2 cellular contexts compared by ENCODE assay signal in genomic region chr11:62295504-62295903, GRCh38.
TF ChIP-seq lines count a peak whose summit lies in the region.

No MANE protein-coding gene starts in this region.

TF ChIP-seq in A549, 52 proteins besides CTCF, POLR2A, EP300 and RAD21:
- TF ChIP-seq REST (IDR thresholded peaks at IDR 0.05) (peak; percentile 87), NPAS2 (CRISPR knock-in tag; IDR thresholded peaks at IDR 0.05; ENCODE audit: borderline replicate concordance) (no peak)

TF ChIP-seq in IMR-90, 13 proteins besides CTCF, POLR2A, EP300 and RAD21:
- TF ChIP-seq MAFK (IDR thresholded peaks at IDR 0.05; ENCODE audit: low read depth, low read length) (no peak), SMC3 (IDR thresholded peaks at IDR 0.05; ENCODE audit: low read depth, low read length) (no peak), BHLHE40 (IDR thresholded peaks at IDR 0.05; ENCODE audit: low read depth, low read length) (no peak), MXI1 (IDR thresholded peaks at IDR 0.05; ENCODE audit: borderline replicate concordance, low read depth, low read length) (no peak)
TF ChIP-seq in IMR-90: peak in this region for 0.
